In the genomic region with DNA sequence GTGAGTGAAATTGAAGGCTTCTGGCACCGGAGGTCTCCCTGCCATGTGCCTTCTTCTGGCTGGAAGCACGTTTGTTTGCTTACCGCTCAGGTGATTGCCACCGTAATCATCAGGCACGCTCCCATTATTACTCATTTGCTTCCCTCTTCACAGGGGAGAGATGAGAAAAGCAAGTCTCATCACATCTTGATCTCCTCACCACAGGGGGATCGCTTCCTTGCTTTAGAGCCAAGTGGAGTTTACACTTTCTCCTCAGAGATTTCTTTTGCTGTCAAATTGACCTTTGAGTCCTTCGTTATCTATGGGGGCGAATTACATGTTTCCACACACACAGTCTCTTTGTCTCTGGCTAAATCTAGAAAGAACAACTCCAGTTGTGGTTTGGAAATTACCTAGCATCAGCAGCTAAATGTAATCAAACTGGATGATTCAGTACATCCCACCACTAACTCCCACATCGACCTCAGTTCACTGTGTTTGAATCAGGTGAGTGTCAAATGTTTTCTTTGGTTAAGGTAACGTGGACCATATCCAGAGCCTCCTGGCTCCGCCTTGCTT, we compare ENCODE assay signal across 11 cellular contexts.
A peak's percentile ranks its signal among the peaks of the same experiment; 100 is the strongest.
DNase-seq lines count a peak whose midpoint lies in the region; ATAC-seq and TF ChIP-seq lines count a peak whose summit lies in the region.
"Had no signal": no experiment of that assay in that cellular context is flagged by ENCODE, and none has a peak within 500 bp of the region (broad histone marks: within the 10 kb centered on the region; RNA-seq: fewer than 3 reads in every experiment).

No MANE protein-coding gene starts in this region.

- ATAC-seq in SK-N-SH treated with all-trans-retinoic acid at 6 μM for 48 hours (no peak), HG03039 (IDR thresholded peaks at IDR 0.05; ENCODE audit: unreplicated experiment) (peak; percentile 46)
- ATAC-seq: activated T-cell treated with anti-CD3 and anti-CD28 coated beads, Interleukin-2, amount 50 U/mL, for 4 hours had no signal

- DNase-seq in SK-N-SH = no peak
- DNase-seq in astrocyte of the hippocampus (ENCODE audit: low read depth, low spot score) = peak; percentile 4
- peak; percentile 36 for DNase-seq in renal cortical epithelial cell (ENCODE audit: low read depth)
- no peak for DNase-seq in activated CD8-positive, alpha-beta memory T cell treated with anti-CD3 and anti-CD28 coated beads for 24 hours
- no peak for DNase-seq in activated naive CD4-positive, alpha-beta T cell treated with anti-CD3 and anti-CD28 coated beads, Interleukin-2, amount 10 ng/mL, durations not matched to agents 7 days and 5 days
- DNase-seq in stimulated activated CD4-positive, alpha-beta T cell treated with anti-CD3 and anti-CD28 coated beads, Interleukin-12 subunit alpha, Interleukin-12 subunit beta, amount 100 ng/mL, for 4 hours = no peak
- DNase-seq: activated T-cell treated with anti-CD3 and anti-CD28 coated beads, Interleukin-2, amount 50 U/mL, for 4 hours; cerebellar nuclear complex; midbrain had no signal

- no peak overlapping the region for H3K4me3 ChIP-seq in SK-N-SH (ENCODE audit: low read depth in 2 of 2, low read length in 1 of 2)

- H2AFZ ChIP-seq in SK-N-SH (ENCODE audit: low read depth) = no peak overlapping the region

- H3K4me3 Mint-ChIP-seq in activated naive CD4-positive, alpha-beta T cell treated with anti-CD3 and anti-CD28 coated beads, Interleukin-2, amount 10 ng/mL, durations not matched to agents 7 days and 5 days = no peak overlapping the region
- H3K4me3 Mint-ChIP-seq: activated T-cell treated with anti-CD3 and anti-CD28 coated beads, Interleukin-2, amount 50 U/mL, for 4 hours had no signal

- H4K20me1 ChIP-seq in SK-N-SH (ENCODE audit: insufficient read depth) = no peaks in the 10 kb centered on the region

- H3K9me2 ChIP-seq in SK-N-SH = no peaks in the 10 kb centered on the region

- no peak overlapping the region for H3K4me2 ChIP-seq in SK-N-SH

- POLR2A ChIA-PET in SK-N-SH (lab: Yijun Ruan, JAX) = no interaction called here

- H3K27me3 ChIP-seq in SK-N-SH (ENCODE audit: insufficient read depth) = no peaks in the 10 kb centered on the region

- no peaks in the 10 kb centered on the region for H3K9me3 Mint-ChIP-seq in activated naive CD4-positive, alpha-beta T cell treated with anti-CD3 and anti-CD28 coated beads, Interleukin-2, amount 10 ng/mL, durations not matched to agents 7 days and 5 days

- no peak for TF ChIP-seq EP300 in SK-N-SH (IDR thresholded peaks at IDR 0.05; ENCODE audit: borderline replicate concordance in 1 of 2, low read depth in 1 of 2, low read length in 1 of 2)

- no peaks in the 10 kb centered on the region for H3K27me3 Mint-ChIP-seq in activated naive CD4-positive, alpha-beta T cell treated with anti-CD3 and anti-CD28 coated beads, Interleukin-2, amount 10 ng/mL, durations not matched to agents 7 days and 5 days

- no peaks in the 10 kb centered on the region for H3K79me2 ChIP-seq in SK-N-SH (ENCODE audit: insufficient read depth)

- CTCF ChIA-PET in SK-N-SH (lab: Yijun Ruan, JAX) = interaction anchor here (0.6 to 3.1 kb wide), 9 partner anchors 10 to 1267 kb away, joined by 3 to 22 read pairs (median 3); no protein-coding TSS in a partner anchor
- CTCF ChIA-PET in activated naive CD4-positive, alpha-beta T cell treated with anti-CD3 and anti-CD28 coated beads, Interleukin-2, amount 10 ng/mL, durations not matched to agents 7 days and 5 days (lab: Charles Lee) = no interaction called here

- H3K36me3 ChIP-seq in SK-N-SH (replicated peaks in 1 of 2; ENCODE audit: control insufficient read depth in 1 of 2, insufficient read depth in 2 of 2, low read length in 1 of 2) = no peaks in the 10 kb centered on the region

- TF ChIP-seq RAD21 in SK-N-SH (IDR thresholded peaks at IDR 0.05; ENCODE audit: low read length) = peak; percentile 18; the same call in 1 of the 2 replicates

- TF ChIP-seq CTCF in SK-N-SH (IDR thresholded peaks at IDR 0.05) = no peak

- H3F3A ChIP-seq in SK-N-SH (replicated peaks; ENCODE audit: insufficient read depth) = no peaks in the 10 kb centered on the region

- H3K27ac Mint-ChIP-seq in activated naive CD4-positive, alpha-beta T cell treated with anti-CD3 and anti-CD28 coated beads, Interleukin-2, amount 10 ng/mL, durations not matched to agents 7 days and 5 days = no peak overlapping the region

- WGBS in SK-N-SH (ENCODE audit: low lambda C conversion rate) = 47% methylated on average over 11 of the region's 11 CpGs

- no peaks in the 10 kb centered on the region for H3K4me1 Mint-ChIP-seq in activated naive CD4-positive, alpha-beta T cell treated with anti-CD3 and anti-CD28 coated beads, Interleukin-2, amount 10 ng/mL, durations not matched to agents 7 days and 5 days

- no peaks in the 10 kb centered on the region for H3K36me3 Mint-ChIP-seq in activated naive CD4-positive, alpha-beta T cell treated with anti-CD3 and anti-CD28 coated beads, Interleukin-2, amount 10 ng/mL, durations not matched to agents 7 days and 5 days

- H3K9me3 ChIP-seq in SK-N-SH = no peaks in the 10 kb centered on the region

- H3K27ac ChIP-seq in SK-N-SH (ENCODE audit: low read depth in 2 of 2, low read length in 1 of 2) = no peak overlapping the region

- H3K9ac ChIP-seq in SK-N-SH = no peak overlapping the region

- peaks cover 0 to 3% of the 10 kb centered on the region in 2 experiments; a peak in 1 of 4 replicates for H3K4me1 ChIP-seq in SK-N-SH (ENCODE audit: control insufficient read depth in 1 of 2, insufficient read depth in 2 of 2, low read depth in 1 of 2, low read length in 1 of 2)

TF ChIP-seq in SK-N-SH, 30 proteins besides CTCF, POLR2A, EP300 and RAD21 (continues in another document):
- no peak for TF ChIP-seq RXRA (IDR thresholded peaks at IDR 0.05; ENCODE audit: borderline replicate concordance, low read depth)
- no peak for TF ChIP-seq POLR2AphosphoS5 (IDR thresholded peaks at IDR 0.05; ENCODE audit: low read depth, low read length)
- TF ChIP-seq MEF2A (IDR thresholded peaks at IDR 0.05; ENCODE audit: borderline replicate concordance, low read depth) = no peak
- TF ChIP-seq, protein P1, sequence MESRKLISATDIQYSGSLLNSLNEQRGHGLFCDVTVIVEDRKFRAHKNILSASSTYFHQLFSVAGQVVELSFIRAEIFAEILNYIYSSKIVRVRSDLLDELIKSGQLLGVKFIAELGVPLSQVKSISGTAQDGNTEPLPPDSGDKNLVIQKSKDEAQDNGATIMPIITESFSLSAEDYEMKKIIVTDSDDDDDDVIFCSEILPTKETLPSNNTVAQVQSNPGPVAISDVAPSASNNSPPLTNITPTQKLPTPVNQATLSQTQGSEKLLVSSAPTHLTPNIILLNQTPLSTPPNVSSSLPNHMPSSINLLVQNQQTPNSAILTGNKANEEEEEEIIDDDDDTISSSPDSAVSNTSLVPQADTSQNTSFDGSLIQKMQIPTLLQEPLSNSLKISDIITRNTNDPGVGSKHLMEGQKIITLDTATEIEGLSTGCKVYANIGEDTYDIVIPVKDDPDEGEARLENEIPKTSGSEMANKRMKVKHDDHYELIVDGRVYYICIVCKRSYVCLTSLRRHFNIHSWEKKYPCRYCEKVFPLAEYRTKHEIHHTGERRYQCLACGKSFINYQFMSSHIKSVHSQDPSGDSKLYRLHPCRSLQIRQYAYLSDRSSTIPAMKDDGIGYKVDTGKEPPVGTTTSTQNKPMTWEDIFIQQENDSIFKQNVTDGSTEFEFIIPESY (IDR thresholded peaks at IDR 0.05; ENCODE audit: borderline replicate concordance, low read depth) = no peak
- TF ChIP-seq FOXM1 (IDR thresholded peaks at IDR 0.05; ENCODE audit: low read depth) = no peak
- no peak for TF ChIP-seq GABPA (IDR thresholded peaks at IDR 0.05; ENCODE audit: low read depth)
- TF ChIP-seq, protein P2, sequence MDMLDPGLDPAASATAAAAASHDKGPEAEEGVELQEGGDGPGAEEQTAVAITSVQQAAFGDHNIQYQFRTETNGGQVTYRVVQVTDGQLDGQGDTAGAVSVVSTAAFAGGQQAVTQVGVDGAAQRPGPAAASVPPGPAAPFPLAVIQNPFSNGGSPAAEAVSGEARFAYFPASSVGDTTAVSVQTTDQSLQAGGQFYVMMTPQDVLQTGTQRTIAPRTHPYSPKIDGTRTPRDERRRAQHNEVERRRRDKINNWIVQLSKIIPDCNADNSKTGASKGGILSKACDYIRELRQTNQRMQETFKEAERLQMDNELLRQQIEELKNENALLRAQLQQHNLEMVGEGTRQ (IDR thresholded peaks at IDR 0.05; ENCODE audit: borderline replicate concordance, low read depth, low read length) = no peak

TF ChIP-seq in SK-N-SH treated with all-trans-retinoic acid at 6 μM for 48 hours, 23 proteins besides CTCF, POLR2A, EP300 and RAD21 (continues in another document):
- no peak for TF ChIP-seq ISL1 (CRISPR knock-in tag; IDR thresholded peaks at IDR 0.05)
- TF ChIP-seq, protein P3, sequence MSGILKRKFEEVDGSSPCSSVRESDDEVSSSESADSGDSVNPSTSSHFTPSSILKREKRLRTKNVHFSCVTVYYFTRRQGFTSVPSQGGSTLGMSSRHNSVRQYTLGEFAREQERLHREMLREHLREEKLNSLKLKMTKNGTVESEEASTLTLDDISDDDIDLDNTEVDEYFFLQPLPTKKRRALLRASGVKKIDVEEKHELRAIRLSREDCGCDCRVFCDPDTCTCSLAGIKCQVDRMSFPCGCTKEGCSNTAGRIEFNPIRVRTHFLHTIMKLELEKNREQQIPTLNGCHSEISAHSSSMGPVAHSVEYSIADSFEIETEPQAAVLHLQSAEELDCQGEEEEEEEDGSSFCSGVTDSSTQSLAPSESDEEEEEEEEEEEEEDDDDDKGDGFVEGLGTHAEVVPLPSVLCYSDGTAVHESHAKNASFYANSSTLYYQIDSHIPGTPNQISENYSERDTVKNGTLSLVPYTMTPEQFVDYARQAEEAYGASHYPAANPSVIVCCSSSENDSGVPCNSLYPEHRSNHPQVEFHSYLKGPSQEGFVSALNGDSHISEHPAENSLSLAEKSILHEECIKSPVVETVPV (CRISPR knock-in tag; IDR thresholded peaks at IDR 0.05) = no peak
- TF ChIP-seq SNAI2 (CRISPR knock-in tag; IDR thresholded peaks at IDR 0.05) = no peak
- TF ChIP-seq, protein P4, sequence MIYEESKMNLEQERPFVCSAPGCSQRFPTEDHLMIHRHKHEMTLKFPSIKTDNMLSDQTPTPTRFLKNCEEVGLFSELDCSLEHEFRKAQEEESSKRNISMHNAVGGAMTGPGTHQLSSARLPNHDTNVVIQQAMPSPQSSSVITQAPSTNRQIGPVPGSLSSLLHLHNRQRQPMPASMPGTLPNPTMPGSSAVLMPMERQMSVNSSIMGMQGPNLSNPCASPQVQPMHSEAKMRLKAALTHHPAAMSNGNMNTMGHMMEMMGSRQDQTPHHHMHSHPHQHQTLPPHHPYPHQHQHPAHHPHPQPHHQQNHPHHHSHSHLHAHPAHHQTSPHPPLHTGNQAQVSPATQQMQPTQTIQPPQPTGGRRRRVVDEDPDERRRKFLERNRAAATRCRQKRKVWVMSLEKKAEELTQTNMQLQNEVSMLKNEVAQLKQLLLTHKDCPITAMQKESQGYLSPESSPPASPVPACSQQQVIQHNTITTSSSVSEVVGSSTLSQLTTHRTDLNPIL (CRISPR knock-in tag; IDR thresholded peaks at IDR 0.05; ENCODE audit: low read depth) = no peak
- no peak for TF ChIP-seq RARB (CRISPR knock-in tag; IDR thresholded peaks at IDR 0.05)
- TF ChIP-seq ESRRG (CRISPR knock-in tag; IDR thresholded peaks at IDR 0.05) = no peak
- no peak for TF ChIP-seq CSDC2 (CRISPR knock-in tag; IDR thresholded peaks at IDR 0.05)
- TF ChIP-seq ZFP30 (CRISPR knock-in tag; IDR thresholded peaks at IDR 0.05) = no peak

Comparison
In these comparisons a context has a peak if more than half of its experiments do, and no peak if none do; other contexts are left out.
1. DNase-seq: peak in astrocyte of the hippocampus (single experiment) and renal cortical epithelial cell (single experiment); none in SK-N-SH (single experiment), activated CD8-positive, alpha-beta memory T cell treated with anti-CD3 and anti-CD28 coated beads for 24 hours (single experiment), activated naive CD4-positive, alpha-beta T cell treated with anti-CD3 and anti-CD28 coated beads, Interleukin-2, amount 10 ng/mL, durations not matched to agents 7 days and 5 days (single experiment) and stimulated activated CD4-positive, alpha-beta T cell treated with anti-CD3 and anti-CD28 coated beads, Interleukin-12 subunit alpha, Interleukin-12 subunit beta, amount 100 ng/mL, for 4 hours (single experiment).